In the genomic region with DNA sequence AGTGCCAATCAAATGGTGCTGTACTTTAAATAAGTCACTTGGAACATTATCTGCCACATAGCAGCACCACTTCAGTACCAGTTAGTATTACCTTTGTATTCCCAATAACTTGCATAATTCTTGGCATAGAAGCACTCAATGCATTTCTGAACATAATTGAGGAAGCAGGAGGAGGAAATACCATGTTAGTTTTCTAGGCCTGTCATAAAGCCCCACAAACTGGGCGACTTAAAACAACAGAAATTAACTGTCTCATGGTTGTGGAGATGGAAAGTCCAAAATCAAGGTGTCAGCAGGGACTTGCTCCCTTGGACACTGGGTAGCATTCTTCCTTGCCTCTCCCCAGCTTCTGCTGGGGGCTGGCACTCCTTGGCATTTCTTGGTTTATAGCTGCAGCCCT, we compare ENCODE assay signal across 27 cellular contexts.
"Had no signal": no experiment of that assay in that cellular context is flagged by ENCODE, and none has a peak within 500 bp of the region (broad histone marks: within the 10 kb centered on the region; RNA-seq: fewer than 3 reads in every experiment).

No MANE protein-coding gene starts in this region.

- ATAC-seq: effector memory CD8-positive, alpha-beta T cell; esophagus mucosa; gastrocnemius medialis; heart right ventricle; left lung; left ventricle myocardium superior; lower lobe of right lung had no signal

- H3K36me3 ChIP-seq: colonic mucosa, esophagus squamous epithelium, gastrocnemius medialis, heart right ventricle, left lung, lower lobe of right lung had no signal

- H3K4me1 ChIP-seq: colonic mucosa, esophagus squamous epithelium, gastrocnemius medialis, left lung, lower lobe of right lung had no signal

- H3K27me3 Mint-ChIP-seq: dendritic cell treated with granulocyte-macrophage colony-stimulating factor and Interleukin-4, amounts not matched to agents 40 ng/mL and 50 ng/mL, for 4 days; effector memory CD8-positive, alpha-beta T cell had no signal

- H3K9me3 Mint-ChIP-seq: immature natural killer cell had no signal

- H2AFZ ChIP-seq: hepatocyte had no signal

- H3K4me2 ChIP-seq: hepatocyte had no signal

- DNase-seq: colonic mucosa; cortex of kidney; effector CD8-positive, alpha-beta T cell; effector memory CD8-positive, alpha-beta T cell; endodermal cell; erythroblast; esophagus squamous epithelium; foreskin fibroblast; foreskin melanocyte; gastrocnemius medialis; glutamatergic neuron; head of caudate nucleus; heart right ventricle; hypothalamus; immature natural killer cell; islet precursor cell; kidney; kidney glomerular epithelial cell; left lung; left ventricle myocardium superior; lower lobe of right lung; mesenchymal stem cell had no signal

- H3K36me3 Mint-ChIP-seq: immature natural killer cell had no signal

- H3K4me3 ChIP-seq: colonic mucosa, esophagus squamous epithelium, gastrocnemius medialis, heart right ventricle, hepatocyte, left lung, lower lobe of right lung had no signal

- H3K27ac ChIP-seq: colonic mucosa, epithelial cell of prostate, esophagus squamous epithelium, gastrocnemius medialis, heart right ventricle, hepatocyte, left lung, lower lobe of right lung had no signal

- H3K4me3 Mint-ChIP-seq: dendritic cell treated with granulocyte-macrophage colony-stimulating factor and Interleukin-4, amounts not matched to agents 40 ng/mL and 50 ng/mL, for 4 days; effector memory CD8-positive, alpha-beta T cell; endodermal cell; immature natural killer cell; mesothelial cell of epicardium had no signal

- H3K4me1 Mint-ChIP-seq: endodermal cell, immature natural killer cell, mesothelial cell of epicardium had no signal

- H3K9me3 ChIP-seq: colonic mucosa, esophagus squamous epithelium, gastrocnemius medialis had no signal

- H3K27ac Mint-ChIP-seq: dendritic cell treated with granulocyte-macrophage colony-stimulating factor and Interleukin-4, amounts not matched to agents 40 ng/mL and 50 ng/mL, for 4 days; effector memory CD8-positive, alpha-beta T cell; endodermal cell; immature natural killer cell; mesothelial cell of epicardium had no signal

- H3K79me2 ChIP-seq: hepatocyte had no signal

- H3K27me3 ChIP-seq: colonic mucosa, esophagus squamous epithelium, gastrocnemius medialis, heart right ventricle, hepatocyte, left lung had no signal
